Comparison of ENCODE assay signal across 21 cellular contexts in genomic region chr3:41630708-41631107, GRCh38.
"Had no signal": no experiment of that assay in that cellular context is flagged by ENCODE, and none has a peak within 500 bp of the region (broad histone marks: within the 10 kb centered on the region; RNA-seq: fewer than 3 reads in every experiment).

No MANE protein-coding gene starts in this region.

- H3K36me3 ChIP-seq: gastroesophageal sphincter, heart left ventricle, neural progenitor cell, tibial nerve had no signal

- H3K27ac ChIP-seq: gastroesophageal sphincter, heart left ventricle, neural progenitor cell, psoas muscle, tibial nerve had no signal

- H2AFZ ChIP-seq: neural progenitor cell had no signal

- DNase-seq: activated CD4-positive, alpha-beta T cell treated with anti-CD3 and anti-CD28 coated beads, Interleukin-2, amount 10 ng/mL, durations not matched to agents 24 days and 14 days; activated CD8-positive, alpha-beta T cell treated with anti-CD3 and anti-CD28 coated beads for 36 hours; activated naive CD4-positive, alpha-beta T cell treated with Interleukin-2 at 50 U/mL for 16 hours; activated naive CD8-positive, alpha-beta T cell treated with anti-CD3 and anti-CD28 coated beads, Interleukin-2, amount 10 ng/mL, durations not matched to agents 7 days and 5 days; activated T-cell treated with anti-CD3 and anti-CD28 coated beads, Interleukin-2, amount 50 U/mL, for 1 hour; anterior cingulate cortex; central memory CD4-positive, alpha-beta T cell; erythroblast; heart left ventricle; kidney glomerular epithelial cell; mesenchymal stem cell; mucosa of descending colon; naive thymus-derived CD4-positive, alpha-beta T cell; psoas muscle; right cardiac atrium; stimulated activated CD4-positive, alpha-beta T cell treated with anti-CD3 and anti-CD28 coated beads, Interleukin-15, amount 100 ng/mL, for 24 hours; stimulated activated CD4-positive, alpha-beta T cell treated with anti-CD3 and anti-CD28 coated beads, Interleukin-2, amount 100 ng/mL, for 48 hours; T-helper 9 cell had no signal

- H3K9ac ChIP-seq: neural progenitor cell had no signal

- H3K4me2 ChIP-seq: neural progenitor cell had no signal

- H3K4me3 ChIP-seq: gastroesophageal sphincter, heart left ventricle, mucosa of descending colon, neural progenitor cell, psoas muscle, tibial nerve had no signal

- H3K4me1 ChIP-seq: heart left ventricle, neural progenitor cell, psoas muscle, tibial nerve had no signal

- H3K9me3 ChIP-seq: gastroesophageal sphincter, heart left ventricle, mucosa of descending colon, psoas muscle, tibial nerve had no signal

- H3K27me3 ChIP-seq: gastroesophageal sphincter, heart left ventricle, neural progenitor cell, tibial nerve had no signal
